8 cellular contexts compared by ENCODE assay signal in the genomic region with DNA sequence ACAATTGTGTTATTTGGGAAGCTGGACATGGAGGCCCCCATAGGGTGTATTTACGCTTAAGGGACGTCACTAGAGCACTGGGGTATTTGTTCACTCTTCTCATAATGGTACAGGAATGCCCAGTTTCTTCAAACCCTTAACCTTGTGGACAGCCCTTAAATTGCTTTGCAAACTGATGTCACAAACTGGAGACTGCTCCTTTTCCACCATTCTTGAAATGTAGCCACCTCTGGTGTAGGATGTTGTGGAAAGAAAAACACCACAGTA. TPM values are rescaled to one million over a fixed set of nuclear protein-coding genes. Genes with fewer than 3 reads are reported as not detected.
DNase-seq lines count a peak whose midpoint lies in the region; ATAC-seq and TF ChIP-seq lines count a peak whose summit lies in the region.

No MANE protein-coding gene starts in this region.

- H3K36me3 Mint-ChIP-seq in chondrocyte (ENCODE audit: low read depth) = peaks cover 19% of the 10 kb centered on the region

- DNase-seq in Daoy (ENCODE audit: low read depth) (peak; percentile 7), NCI-H2227 (lab: John Stamatoyannopoulos, UW; ENCODE audit: unreplicated experiment) (peak; percentile 39), chondrocyte (ENCODE audit: low spot score) (no peak), mesenteric fat pad (ENCODE audit: low spot score) (no peak), DMS153 (lab: John Stamatoyannopoulos, UW) (no peak), NCI-H2171 treated with DMSO at 0.1 percent for 48 hours (lab: John Stamatoyannopoulos, UW) (no peak)

- H3K9ac ChIP-seq in mucosa of rectum (ENCODE audit: low read depth in 1 of 2, low read length in 2 of 2) = peak overlapping the region; percentile 71 to 88

- peak overlapping the region; percentile 97 for H3K4me3 Mint-ChIP-seq in chondrocyte (ENCODE audit: unreplicated experiment)

- peaks cover 60% of the 10 kb centered on the region for H3K4me1 Mint-ChIP-seq in chondrocyte (ENCODE audit: low read depth)

- peak overlapping the region; percentile 88 to 89 for H3K27ac ChIP-seq in mucosa of rectum (ENCODE audit: low read depth in 2 of 2, low read length in 2 of 2)

- no peaks in the 10 kb centered on the region for H3K9me3 Mint-ChIP-seq in chondrocyte (ENCODE audit: low read depth)

- no peak for ATAC-seq in GM18868 (IDR thresholded peaks at IDR 0.05; ENCODE audit: unreplicated experiment)

- H3K9me3 ChIP-seq in mucosa of rectum (ENCODE audit: control insufficient read depth in 2 of 2, low read length in 2 of 2) = no peaks in the 10 kb centered on the region

- peaks cover 18 to 23% of the 10 kb centered on the region in 2 donors for H3K4me1 ChIP-seq in mucosa of rectum (ENCODE audit: control insufficient read depth in 2 of 2, insufficient read depth in 2 of 2, low read length in 2 of 2)

- no peaks in the 10 kb centered on the region for H3K27me3 ChIP-seq in mucosa of rectum (ENCODE audit: control insufficient read depth in 2 of 2, insufficient read depth in 2 of 2, low read length in 2 of 2)

- H3K36me3 ChIP-seq in mucosa of rectum (ENCODE audit: control insufficient read depth in 2 of 2, insufficient read depth in 2 of 2, low read length in 2 of 2) = peaks cover 15 to 19% of the 10 kb centered on the region in 2 donors

- no peak for TF ChIP-seq CTCF in chondrocyte (IDR thresholded peaks at IDR 0.05)

- peak overlapping the region; percentile 97 for H3K27ac Mint-ChIP-seq in chondrocyte (ENCODE audit: unreplicated experiment)

- H3K4me3 ChIP-seq in mucosa of rectum (ENCODE audit: low read length in 2 of 2) = peak overlapping the region; percentile 75 to 88

- H3K27me3 Mint-ChIP-seq in chondrocyte (ENCODE audit: low read depth) = no peaks in the 10 kb centered on the region

RNA-seq across cellular contexts. Expression of a gene that starts 1.0 kb away (rescaled TPM):
- total RNA-seq in Daoy (2014; rRNA removed; shearing (Covaris generic)) = 98.6 and 105 TPM in 2 replicates
- total RNA-seq in chondrocyte = 182 to 202 TPM (median 186 TPM) in 3 replicates
- 143 TPM for total RNA-seq in mesenteric fat pad

RNA-seq across cellular contexts. Expression of a gene that starts 15.6 kb away (rescaled TPM):
- not detected in 2 replicates for total RNA-seq in Daoy (2014; rRNA removed; shearing (Covaris generic))
- total RNA-seq in chondrocyte (not detected in 3 replicates), mesenteric fat pad (not detected)

RNA-seq across cellular contexts. Expression of a gene that starts 29.8 kb away (rescaled TPM):
- total RNA-seq in Daoy (2014; rRNA removed; shearing (Covaris generic)) = 1,219 and 1,519 TPM in 2 replicates
- total RNA-seq in chondrocyte = 248 to 259 TPM (median 256 TPM) in 3 replicates
- total RNA-seq in mesenteric fat pad = 294 TPM

RNA-seq across cellular contexts. Expression of a gene that starts 50.7 kb away (rescaled TPM):
- total RNA-seq in Daoy (2014; rRNA removed; shearing (Covaris generic)) = 155 and 169 TPM in 2 replicates
- total RNA-seq in chondrocyte (60.9 to 104 TPM (median 97.1 TPM) in 3 replicates), mesenteric fat pad (81.6 TPM)

Comparison
In these comparisons a context has a peak if more than half of its experiments do, and no peak if none do; other contexts are left out.
1. DNase-seq: peak in Daoy (single experiment) and NCI-H2227 (single experiment); none in chondrocyte (single experiment), mesenteric fat pad (single experiment), DMS153 (single experiment) and NCI-H2171 treated with DMSO at 0.1 percent for 48 hours (single experiment).